8 cellular contexts compared by ENCODE assay signal in genomic region chr13:19864018-19864338, GRCh38. TPM values are rescaled to one million over a fixed set of nuclear protein-coding genes. Genes with fewer than 3 reads are reported as not detected.
DNase-seq lines count a peak whose midpoint lies in the region; ATAC-seq and TF ChIP-seq lines count a peak whose summit lies in the region.

No MANE protein-coding gene starts in this region.

- H3K27me3 ChIP-seq in IMR-90 (ENCODE audit: control insufficient read depth, insufficient read depth, low read length) = no peaks in the 10 kb centered on the region

- no peak for TF ChIP-seq RAD21 in IMR-90 (IDR thresholded peaks at IDR 0.05; ENCODE audit: low read length)

- ATAC-seq in GM21528 (IDR thresholded peaks at IDR 0.05; ENCODE audit: low FRiP score, unreplicated experiment) = peak; percentile 39
- ATAC-seq in IMR-90 (ENCODE audit: low read depth) = peak; percentile 24

- peak overlapping the region; percentile 84 for H2AFZ ChIP-seq in IMR-90 (replicated peaks; ENCODE audit: low read length, poor library complexity)

- dilution Hi-C loops in IMR-90 (cut with HindIII; ENCODE audit: low sequenced_read_pairs, unreplicated experiment) = no loop called here

- intact Hi-C loops in IMR-90 (cut with micrococcal nuclease) = loop anchor here (5.0 kb wide), 1 partner anchor 82 kb away; the partner anchor contains the start of gene PSPC1

- H2AK5ac ChIP-seq in IMR-90 (ENCODE audit: low read depth, low read length) = no peak overlapping the region; the same call in 1 of the 2 replicates

- H3K27me3 Mint-ChIP-seq in brain (peaks cover 8% of the 10 kb centered on the region), immature natural killer cell (ENCODE audit: low read depth in 3 of 3) (peaks cover 8 to 17% (median 9%) of the 10 kb centered on the region in 3 donors)

- POLR2A ChIA-PET in IMR-90 (lab: Charles Lee; ENCODE audit: unreplicated experiment) = interaction anchor here (0.6 kb wide), 1 partner anchor 18 kb away, joined by 3 read pairs; no protein-coding TSS in a partner anchor

- H3K4me3 ChIP-seq in IMR-90 (ENCODE audit: insufficient read depth, low read depth, low read length) = peak overlapping the region; percentile 30

- H3K4me1 ChIP-seq in IMR-90 (ENCODE audit: control insufficient read depth, insufficient read depth, low read length) = peaks cover 5% of the 10 kb centered on the region; the same call in 1 of the 2 replicates

- H3K9me1 ChIP-seq in IMR-90 (ENCODE audit: insufficient read depth, low read length) = peaks cover 3% of the 10 kb centered on the region; the same call in 1 of the 2 replicates

- TF ChIP-seq POLR2A in IMR-90 (IDR thresholded peaks at IDR 0.05; ENCODE audit: low read depth, low read length) = no peak

- in situ Hi-C loops in IMR-90 (cut with MboI; ENCODE audit: low sequenced_read_pairs) = no loop called here

- peak overlapping the region; percentile 35 for H3K27ac ChIP-seq in IMR-90 (ENCODE audit: insufficient read depth, low read length)

- no peak for TF ChIP-seq CTCF in IMR-90 (conservative IDR thresholded peaks at IDR 0.05; ENCODE audit: low read depth, low read length)
- no peak for TF ChIP-seq CTCF in brain (conservative IDR thresholded peaks at IDR 0.05)

- H2BK15ac ChIP-seq in IMR-90 (ENCODE audit: low read depth, low read length) = no peak overlapping the region

- peak overlapping the region; percentile 7; the same call in 1 of the 2 replicates for H2BK120ac ChIP-seq in IMR-90 (ENCODE audit: low read depth, low read length)

- H3K4me2 ChIP-seq in IMR-90 (ENCODE audit: low read depth, low read length) = peak overlapping the region; percentile 52

- no peak overlapping the region; the same call in 1 of the 2 replicates for H3K14ac ChIP-seq in IMR-90 (replicated peaks; ENCODE audit: low read depth, low read length)

- H4K8ac ChIP-seq in IMR-90 (ENCODE audit: low read depth in 2 of 2, low read length in 2 of 2) = peak overlapping the region; percentile 58 to 70; a peak in 3 of 4 replicates

- no peak overlapping the region for H2BK20ac ChIP-seq in IMR-90 (ENCODE audit: low read depth, low read length)

- CTCF ChIA-PET in IMR-90 (lab: Yijun Ruan, JAX) = no interaction called here

- H4K20me1 ChIP-seq in IMR-90 (ENCODE audit: insufficient read depth, low read length) = peaks cover 9% of the 10 kb centered on the region; the same call in 1 of the 2 replicates

- H3K79me1 ChIP-seq in IMR-90 (ENCODE audit: low read depth in 1 of 2, low read length in 2 of 2) = peaks cover 4 to 34% of the 10 kb centered on the region in 2 experiments; a peak in 3 of 4 replicates

- DNase-seq in GF-D8 (lab: John Stamatoyannopoulos, UW) = peak; percentile 81
- no peak for DNase-seq in IMR-90
- DNase-seq in T follicular helper cell (ENCODE audit: low read depth) = peak; percentile 30
- DNase-seq in immature natural killer cell = peak in 1 of 3 donors; percentile 74
- DNase-seq in stimulated activated CD4-positive, alpha-beta T cell treated with anti-CD3 and anti-CD28 coated beads, Interleukin-12 subunit alpha, Interleukin-12 subunit beta, amount 100 ng/mL, for 48 hours (ENCODE audit: low read depth in 2 of 3, low spot score in 1 of 3) = peak; percentile 8 to 57 (median 41)
- DNase-seq in iPS-NIHi7 (ENCODE audit: extremely low spot score) = no peak

- peak overlapping the region; percentile 75 to 84 (median 80) for H3K4me3 Mint-ChIP-seq in brain
- peak overlapping the region; percentile 88 to 96 (median 95) for H3K4me3 Mint-ChIP-seq in immature natural killer cell

- no peaks in the 10 kb centered on the region for H3K9me3 ChIP-seq in IMR-90 (ENCODE audit: control insufficient read depth, insufficient read depth, low read length)

- H4K5ac ChIP-seq in IMR-90 (ENCODE audit: low read depth, low read length) = peak overlapping the region; percentile 24

- no peak overlapping the region; the same call in 1 of the 2 replicates for H3K56ac ChIP-seq in IMR-90 (ENCODE audit: extremely low read depth, insufficient read depth, low read length)

- WGBS in IMR-90 (ENCODE audit: extremely low coverage in 2 of 2, insufficient read length in 1 of 2), 2 experiments = 2% methylated on average over 9 of the region's 28 CpGs; no CpG with 5 or more reads in 1 of the 2 experiments

- H2BK5ac ChIP-seq in IMR-90 (ENCODE audit: low read depth, low read length, poor library complexity, severe bottlenecking) = peak overlapping the region; percentile 38

- H3K36me3 Mint-ChIP-seq in brain = peaks cover 24% of the 10 kb centered on the region
- peaks cover 0 to 3% (median 0%) of the 10 kb centered on the region in 3 donors for H3K36me3 Mint-ChIP-seq in immature natural killer cell

- H2AK9ac ChIP-seq in IMR-90 (replicated peaks; ENCODE audit: low read depth, low read length, poor library complexity) = peak overlapping the region; percentile 90

- peak overlapping the region; percentile 65; the same call in 1 of the 2 replicates for H3K23ac ChIP-seq in IMR-90 (ENCODE audit: low read depth, low read length)

- H3K18ac ChIP-seq in IMR-90 (ENCODE audit: low read depth, low read length) = no peak overlapping the region

- no TSS peak for BruUV-seq in IMR-90 (replicated peaks; lab: Mats Ljungman, UMichigan)

- H3K27ac Mint-ChIP-seq in brain = peak overlapping the region in 4 of 5 experiments; percentile 64 to 97 (median 76)
- H3K27ac Mint-ChIP-seq in immature natural killer cell = peak overlapping the region; percentile 83 to 97 (median 94)

- H3K4me1 Mint-ChIP-seq in brain (peaks cover 49% of the 10 kb centered on the region), immature natural killer cell (peaks cover 39 to 44% of the 10 kb centered on the region in 2 donors)

- no peak overlapping the region for H4K91ac ChIP-seq in IMR-90 (ENCODE audit: insufficient read depth, low read depth, low read length)

- 0 out of 2 replicates have a peak, but pooled peaks cover 1% of the 10 kb centered on the region for H3K36me3 ChIP-seq in IMR-90 (ENCODE audit: control insufficient read depth, insufficient read depth, low read length)

- H3K4ac ChIP-seq in IMR-90 (ENCODE audit: low read depth, low read length) = peak overlapping the region; percentile 72

- H3K9me3 Mint-ChIP-seq in brain (peaks cover 0 to 4% (median under 1%) of the 10 kb centered on the region in 5 experiments), immature natural killer cell (no peaks in the 10 kb centered on the region)

- peak overlapping the region; percentile 0 for H3K9ac ChIP-seq in IMR-90 (ENCODE audit: low read depth, low read length)

TF ChIP-seq in IMR-90, 13 proteins besides CTCF, POLR2A, EP300 and RAD21:
- TF ChIP-seq MXI1 (IDR thresholded peaks at IDR 0.05; ENCODE audit: borderline replicate concordance, low read depth, low read length) (no peak), FOS (IDR thresholded peaks at IDR 0.05; ENCODE audit: low read depth, low read length) (no peak), MAZ (IDR thresholded peaks at IDR 0.05; ENCODE audit: borderline replicate concordance, low read depth, low read length) (no peak), CHD1 (IDR thresholded peaks at IDR 0.05; ENCODE audit: low read depth, low read length) (no peak), SMC3 (IDR thresholded peaks at IDR 0.05; ENCODE audit: low read depth, low read length) (no peak), RFX5 (IDR thresholded peaks at IDR 0.05; ENCODE audit: low read depth, low read length) (no peak), NFE2L2 (IDR thresholded peaks at IDR 0.05; ENCODE audit: low read depth, low read length) (no peak), USF2 (IDR thresholded peaks at IDR 0.05; ENCODE audit: low read depth, low read length) (no peak), CEBPB (IDR thresholded peaks at IDR 0.05; ENCODE audit: low read depth, low read length) (no peak), BHLHE40 (IDR thresholded peaks at IDR 0.05; ENCODE audit: low read depth, low read length) (no peak), MAFK (IDR thresholded peaks at IDR 0.05; ENCODE audit: low read depth, low read length) (no peak), RCOR1 (IDR thresholded peaks at IDR 0.05; ENCODE audit: insufficient replicate concordance, low read length) (no peak)

RNA-seq across cellular contexts. Expression of gene ZMYM5, which starts 0.5 kb away (rescaled TPM):
- total RNA-seq in IMR-90 (2012; rRNA removed) = 10.2 and 13.6 TPM in 2 replicates
- 5.2 and 7.0 TPM in 2 replicates for polyA plus RNA-seq in IMR-90 (2012; rRNA removed)
- 0.74 and 0.75 TPM in 2 replicates for polyA plus RNA-seq in IMR-90 (2012; cell fraction: cytosol; rRNA removed)
- 1.2 and 12.1 TPM in 2 replicates for polyA plus RNA-seq in IMR-90 (2012; cell fraction: nucleus; rRNA removed; ENCODE audit: low replicate concordance)
- polyA plus RNA-seq in brain (ENCODE audit: insufficient read depth, low read depth, low replicate concordance) = 1.7 TPM
- 10 to 100 TPM; 17.5 to 30.1 (median 25.9) TPM for polyA plus RNA-seq in immature natural killer cell

Comparison
In these comparisons a context has a peak if more than half of its experiments do, and no peak if none do; other contexts are left out.
1. DNase-seq: peak in GF-D8 (single experiment), T follicular helper cell (single experiment) and stimulated activated CD4-positive, alpha-beta T cell treated with anti-CD3 and anti-CD28 coated beads, Interleukin-12 subunit alpha, Interleukin-12 subunit beta, amount 100 ng/mL, for 48 hours (3 of 3); none in IMR-90 (single experiment) and iPS-NIHi7 (single experiment).